ENCODE assay signal across 8 cellular contexts in genomic region chr17:7306911-7307685, GRCh38. TPM values are rescaled to one million over a fixed set of nuclear protein-coding genes. Genes with fewer than 3 reads are reported as not detected.
A peak's percentile ranks its signal among the peaks of the same experiment; 100 is the strongest.
DNase-seq lines count a peak whose midpoint lies in the region; ATAC-seq and TF ChIP-seq lines count a peak whose summit lies in the region.

TSS of gene EIF5A (plus strand) at chr17:7307628. CDS start at chr17:7309636, 2,008 bp downstream.

- peak within 1 kb of the TSS; percentile 94 for H3K27ac ChIP-seq in ovary
- H3K27ac ChIP-seq in thyroid gland = peak within 1 kb of the TSS; percentile 95 to 98 (median 97)

- peak; percentile 70 for ATAC-seq in HG02678 (IDR thresholded peaks at IDR 0.05; ENCODE audit: unreplicated experiment)

- TF ChIP-seq EP300 in ovary (IDR thresholded peaks at IDR 0.05) = peak; percentile 20

- H3K4me1 ChIP-seq in ovary (ENCODE audit: insufficient read depth) (peaks cover 9% of the 10 kb centered on the region), thyroid gland (peaks cover 17 to 18% of the 10 kb centered on the region in 2 donors)

- H3K4me3 ChIP-seq in ovary (peak within 1 kb of the TSS; percentile 91), thyroid gland (replicated peaks in 1 of 3) (peak within 1 kb of the TSS; percentile 43 to 99 (median 89))

- intact Hi-C loops in head of caudate nucleus (cut with DNase I) = loop anchor here (5.0 kb wide), 1 partner anchor 55 kb away; the partner anchor contains the start of genes CTDNEP1 and ELP5
- intact Hi-C loops in ovary (cut with DNase I) = loop anchor here in 1 of 4 donors (5.0 kb wide), 1 partner anchor 265 kb away; no protein-coding TSS in a partner anchor
- intact Hi-C loops in thyroid gland (cut with DNase I) = no loop called here

- TF ChIP-seq POLR2A in GM10847 (IDR thresholded peaks at IDR 0.05; ENCODE audit: extremely low read depth, insufficient read length) (peak; percentile 58), ovary (IDR thresholded peaks at IDR 0.05) (peak; percentile 90), thyroid gland (IDR thresholded peaks at IDR 0.05) (peak; percentile 58 to 83)

- WGBS in ovary, 3 donors = 0 to 1% (median 0%) methylated on average over 55 to 64 of the region's 64 CpGs
- WGBS in thyroid gland, 2 donors = 0 to 1% methylated on average over 46 to 59 of the region's 64 CpGs

- no peaks in the 10 kb centered on the region for H3K36me3 ChIP-seq in ovary
- H3K36me3 ChIP-seq in thyroid gland = peaks cover 23 to 24% of the 10 kb centered on the region in 2 donors

- H3K27me3 ChIP-seq in ovary = no peaks in the 10 kb centered on the region
- no peaks in the 10 kb centered on the region for H3K27me3 ChIP-seq in thyroid gland

- DNase-seq in NCI-H1417 (lab: John Stamatoyannopoulos, UW) = peak; percentile 96 to 99 (median 96)
- DNase-seq in SW 1271 (lab: John Stamatoyannopoulos, UW) = peak; percentile 100
- peak; percentile 100 for DNase-seq in activated naive CD8-positive, alpha-beta T cell treated with anti-CD3 and anti-CD28 coated beads, Interleukin-2, amount 50 U/mL, for 16 hours (ENCODE audit: low read depth, low spot score)
- DNase-seq in head of caudate nucleus = peak; percentile 98 to 100 (median 99)
- peak; percentile 100 for DNase-seq in ovary
- peak; percentile 99 to 100 for DNase-seq in thyroid gland

- TF ChIP-seq CTCF in ovary (IDR thresholded peaks at IDR 0.05) (peak in 1 of 3 donors; percentile 11), thyroid gland (IDR thresholded peaks at IDR 0.05) (no peak)

- H3K9me3 ChIP-seq in ovary (no peaks in the 10 kb centered on the region), thyroid gland (no peaks in the 10 kb centered on the region)

RNA-seq across cellular contexts. Expression of gene EIF5A, which starts in this region (rescaled TPM):
- total RNA-seq in ovary (100 to 1,000 TPM in 5 of 7 donors, 10 to 100 TPM in 2; 55.9 to 302 (median 229) TPM), thyroid gland (100 to 1,000 TPM; 135 to 210 (median 144) TPM)
- polyA plus RNA-seq in ovary = 100 to 1,000 TPM; 182 to 258 TPM

Comparison
In these comparisons a context has a peak if more than half of its experiments do, and no peak if none do; other contexts are left out.
1. Peak in every context shown above with its lines: DNase-seq, ATAC-seq, H3K4me3 ChIP-seq and H3K27ac ChIP-seq.